7 cellular contexts compared by ENCODE assay signal in the genomic region with DNA sequence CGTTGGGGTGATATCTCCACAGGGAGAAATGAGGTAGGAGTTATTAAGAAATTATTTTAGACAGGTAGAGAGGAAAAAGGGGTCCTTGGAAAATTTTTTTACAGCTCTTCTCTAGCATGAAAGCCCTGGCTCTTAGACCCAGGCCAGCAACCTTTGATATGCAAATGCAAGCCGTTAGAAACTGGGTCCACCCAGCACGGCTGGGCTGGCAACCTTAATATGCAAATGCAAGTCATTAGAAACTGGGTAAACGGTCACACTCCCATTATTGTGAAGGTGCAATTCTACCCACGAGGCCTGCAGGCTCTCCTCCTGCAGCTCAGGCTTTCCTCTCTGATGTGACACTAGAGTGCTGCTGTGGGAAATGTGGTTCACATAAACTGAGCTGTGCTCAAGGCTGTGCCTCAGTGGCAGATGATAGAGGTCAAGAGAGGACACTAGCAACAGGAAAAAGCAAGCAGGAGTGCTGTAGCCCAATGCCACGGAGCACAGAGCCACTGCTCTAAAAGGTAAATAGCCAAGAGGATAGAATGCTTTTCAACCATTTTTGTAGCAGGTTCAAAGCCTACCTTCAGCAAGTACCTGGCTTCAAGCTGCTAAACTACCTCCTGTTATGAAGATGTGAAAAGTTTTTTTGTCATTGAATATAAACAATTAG. TPM values are rescaled to one million over a fixed set of nuclear protein-coding genes. Genes with fewer than 3 reads are reported as not detected.
A peak's percentile ranks its signal among the peaks of the same experiment; 100 is the strongest.
DNase-seq lines count a peak whose midpoint lies in the region; ATAC-seq and TF ChIP-seq lines count a peak whose summit lies in the region.
"Not testable (repeated sequence)": the region's sequence is repeated elsewhere in the genome, so short reads cannot be mapped to it uniquely, and the experiment has no call there.

No MANE protein-coding gene starts in this region.

- not testable (repeated sequence) for H2BK120ac ChIP-seq in mesendoderm (ENCODE audit: low read depth, low read length)

- H3K27ac Mint-ChIP-seq in GM23338: peak overlapping the region; percentile 83

- not testable (repeated sequence) for H3K27me3 ChIP-seq in GM23338 (ENCODE audit: insufficient read depth); HUES6 (ENCODE audit: control insufficient read depth, insufficient read depth, low read length); SU-DHL-6 (ENCODE audit: low read length); mesendoderm (ENCODE audit: insufficient read depth, low read length, poor library complexity)

- not testable (repeated sequence) for H3K9me2 ChIP-seq in GM23338 (ENCODE audit: insufficient read depth); SU-DHL-6 (replicated peaks; ENCODE audit: insufficient read depth, low read length)

- DNase-seq in GM23338 (ENCODE audit: low spot score): peak; percentile 74
- peak; percentile 92 for DNase-seq in NCI-H526 (lab: John Stamatoyannopoulos, UW)
- peak; percentile 31 to 38 for DNase-seq in erythroblast (lab: John Stamatoyannopoulos, UW)
- DNase-seq in mesendoderm: peak; percentile 30

- H3K9ac ChIP-seq in HUES6 (ENCODE audit: low read length): peak overlapping the region; percentile 51
- not testable (repeated sequence) for H3K9ac ChIP-seq in SU-DHL-6 (ENCODE audit: low read length); mesendoderm (ENCODE audit: low read length)

- not testable (repeated sequence) for H2BK15ac ChIP-seq in mesendoderm (replicated peaks; ENCODE audit: low read depth)

- TF ChIP-seq CTCF in GM23338 (conservative IDR thresholded peaks at IDR 0.05; ENCODE audit: low read depth in 2 of 2); SU-DHL-6 (IDR thresholded peaks at IDR 0.05; ENCODE audit: insufficient read depth, low read length, poor library complexity, severe bottlenecking): not testable (repeated sequence)

- not testable (repeated sequence) for H3K56ac ChIP-seq in mesendoderm (ENCODE audit: low read length)

- peak overlapping the region; percentile 37; the same call in 1 of the 3 replicates for H3K4me3 Mint-ChIP-seq in GM23338

- H2AK5ac ChIP-seq in mesendoderm (ENCODE audit: low read length): not testable (repeated sequence)

- not testable (repeated sequence) for H3K9me3 ChIP-seq in HUES6 (ENCODE audit: control insufficient read depth, insufficient read depth, low read depth, low read length); SU-DHL-6 (ENCODE audit: insufficient read depth, low read length)

- not testable (repeated sequence) for H4K8ac ChIP-seq in mesendoderm (ENCODE audit: low read depth, low read length)

- H3K4me3 ChIP-seq in GM23338 (peak overlapping the region; percentile 10; the same call in 1 of the 2 replicates), HUES6 (ENCODE audit: low read depth, low read length) (peak overlapping the region; percentile 38)
- not testable (repeated sequence) for H3K4me3 ChIP-seq in SU-DHL-6 (ENCODE audit: insufficient read depth, low read length, poor library complexity, severe bottlenecking); mesendoderm (ENCODE audit: low read length)

- not testable (repeated sequence) for H3K18ac ChIP-seq in mesendoderm (ENCODE audit: low read length)

- H4K5ac ChIP-seq in mesendoderm (ENCODE audit: low read length): not testable (repeated sequence)

- not testable (repeated sequence) for H3K27me3 Mint-ChIP-seq in GM23338 (ENCODE audit: insufficient read depth, low read depth, poor library complexity)

- not testable (repeated sequence) for H3K79me1 ChIP-seq in mesendoderm (ENCODE audit: low read length)

- not testable (repeated sequence) for H3F3A ChIP-seq in GM23338 (replicated peaks; ENCODE audit: low read depth); SU-DHL-6 (ENCODE audit: insufficient read depth)

- no CpG with 5 or more reads among the region's 6 CpGs for WGBS in mesendoderm (ENCODE audit: extremely low coverage, insufficient coverage, low lambda C conversion rate)

- H2BK5ac ChIP-seq in mesendoderm (ENCODE audit: low read length): not testable (repeated sequence)

- not testable (repeated sequence) for H3K27ac ChIP-seq in GM23338 (ENCODE audit: low read depth); SU-DHL-6 (ENCODE audit: low read depth, low read length); mesendoderm (ENCODE audit: low read depth, low read length)
- H3K27ac ChIP-seq in HUES6 (ENCODE audit: low read depth, low read length): peak overlapping the region; percentile 75; the same call in 1 of the 2 replicates

- not testable (repeated sequence) for H3K36me3 Mint-ChIP-seq in GM23338 (ENCODE audit: low read depth)

- peaks cover 27% of the 10 kb centered on the region for H3K4me1 Mint-ChIP-seq in GM23338

- H3K4ac ChIP-seq in mesendoderm (ENCODE audit: low read depth, low read length): not testable (repeated sequence)

- TF ChIP-seq POLR2A in erythroblast (IDR thresholded peaks at IDR 0.05; ENCODE audit: low read length): not testable (repeated sequence)

- H3K36me3 ChIP-seq in GM23338 (ENCODE audit: insufficient read depth); HUES6 (ENCODE audit: control insufficient read depth, insufficient read depth, low read length); SU-DHL-6 (ENCODE audit: low read length); mesendoderm (ENCODE audit: control insufficient read depth, insufficient read depth, low read length): not testable (repeated sequence)

- not testable (repeated sequence) for H3K23ac ChIP-seq in mesendoderm (ENCODE audit: low read length)

- H3K4me2 ChIP-seq in GM23338: peak overlapping the region; percentile 62
- not testable (repeated sequence) for H3K4me2 ChIP-seq in SU-DHL-6 (ENCODE audit: low read depth, low read length, poor library complexity, severe bottlenecking); mesendoderm (ENCODE audit: low read length)

- not testable (repeated sequence) for H3K79me2 ChIP-seq in GM23338 (replicated peaks; ENCODE audit: insufficient read depth); SU-DHL-6 (ENCODE audit: insufficient read depth, low read length); mesendoderm (ENCODE audit: control insufficient read depth, insufficient read depth, low read length)

- not testable (repeated sequence) for H4K20me1 ChIP-seq in GM23338 (replicated peaks; ENCODE audit: insufficient read depth); SU-DHL-6 (ENCODE audit: low read depth, low read length)

- H3K4me1 ChIP-seq in GM23338 (ENCODE audit: insufficient read depth): peaks cover 20% of the 10 kb centered on the region
- H3K4me1 ChIP-seq in HUES6 (ENCODE audit: control insufficient read depth, insufficient read depth, low read length): peaks cover 25% of the 10 kb centered on the region
- not testable (repeated sequence) for H3K4me1 ChIP-seq in mesendoderm (ENCODE audit: control insufficient read depth, low read depth, low read length)

- ATAC-seq in GM18861 (IDR thresholded peaks at IDR 0.05; ENCODE audit: unreplicated experiment) (peak; percentile 44), GM23338 (peak; percentile 89)

- not testable (repeated sequence) for H2AFZ ChIP-seq in GM23338
- H2AFZ ChIP-seq in SU-DHL-6 (ENCODE audit: low read depth, low read length, severe bottlenecking): peak overlapping the region; percentile 13

- not testable (repeated sequence) for H3K9me3 Mint-ChIP-seq in GM23338

TF ChIP-seq in GM23338, 12 proteins besides CTCF, POLR2A, EP300 and RAD21 (continues in another document):
- TF ChIP-seq NANOG (IDR thresholded peaks at IDR 0.05; ENCODE audit: borderline replicate concordance): peak; percentile 75; the same call in 1 of the 2 replicates
- TF ChIP-seq ZNF114 (CRISPR knock-in tag; IDR thresholded peaks at IDR 0.05): peak; percentile 56; the same call in 1 of the 2 replicates

RNA-seq across cellular contexts. Expression of a gene that starts 32.3 kb away (rescaled TPM):
- total RNA-seq in GM23338 (2014; rRNA removed; shearing (Covaris generic)): 12.2 and 18.1 TPM in 2 replicates
- 38.7 and 48.2 TPM in 2 replicates for polyA plus RNA-seq in GM23338 (2016; fragmentation: Nextera tagmentation; extraction: Ambion mirVana)
- polyA plus RNA-seq in mesendoderm (2013, experiment 1 of 2): 36.5 TPM
- polyA plus RNA-seq in mesendoderm (2013, experiment 2 of 2): 38.3 TPM

Comparison
In these comparisons a context has a peak if more than half of its experiments do, and no peak if none do; other contexts are left out.
1. DNase-seq: peak in every context shown above with its lines; median percentile 92 in NCI-H526; 74 in GM23338; 34 in erythroblast; 30 in mesendoderm.